Comparison of ENCODE assay signal across 12 cellular contexts in the genomic region with DNA sequence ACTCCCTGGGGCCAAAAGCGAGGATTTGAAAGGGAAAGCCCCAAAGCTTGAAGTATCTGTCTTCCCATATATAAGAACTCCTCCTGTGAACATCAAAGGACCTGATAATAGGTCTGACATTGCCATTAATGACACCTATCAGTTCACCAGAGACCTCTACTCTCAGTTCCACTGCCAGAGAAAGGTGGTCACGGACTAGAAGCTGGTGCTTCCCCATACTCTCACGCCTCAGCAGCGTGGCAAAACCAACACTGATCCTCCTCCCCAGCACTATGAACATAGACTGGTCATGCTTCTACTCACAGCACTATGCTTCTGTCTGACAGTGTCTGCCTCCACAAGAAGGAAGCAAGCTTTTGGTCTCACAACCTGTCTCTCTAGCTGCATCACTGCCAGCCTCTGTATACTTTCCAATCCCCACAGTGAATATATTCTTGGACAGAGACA. TPM values are rescaled to one million over a fixed set of nuclear protein-coding genes. Genes with fewer than 3 reads are reported as not detected.
DNase-seq lines count a peak whose midpoint lies in the region; ATAC-seq lines count a peak whose summit lies in the region.
"Had no signal": no experiment of that assay in that cellular context is flagged by ENCODE, and none has a peak within 500 bp of the region (broad histone marks: within the 10 kb centered on the region; RNA-seq: fewer than 3 reads in every experiment).

No MANE protein-coding gene starts in this region.

- peak; percentile 40 for DNase-seq in stimulated activated naive B cell treated with anti-CD40 and anti-IgM and Interleukin-4, amounts not matched to agents 10 μg/mL and 1 μg/mL and 100 μg/mL, for 72 hours
- DNase-seq in activated effector memory CD4-positive, alpha-beta T cell treated with anti-CD3 and anti-CD28 coated beads, Interleukin-2, amount 50 U/mL, for 16 hours, result no peak
- no peak for DNase-seq in AG08396 (ENCODE audit: low spot score)
- no peak for DNase-seq in activated T-cell treated with anti-CD3 and anti-CD28 coated beads, Interleukin-2, amount 50 U/mL, for 4 hours
- DNase-seq: activated naive CD4-positive, alpha-beta T cell treated with anti-CD3 and anti-CD28 coated beads for 36 hours; foreskin fibroblast had no signal

- peaks cover 0 to 3% of the 10 kb centered on the region in 2 donors for H3K9me3 Mint-ChIP-seq in stimulated activated naive B cell treated with anti-CD40 and anti-IgM and Interleukin-4, amounts not matched to agents 10 μg/mL and 1 μg/mL and 100 μg/mL, for 72 hours
- H3K9me3 Mint-ChIP-seq in activated T-cell treated with anti-CD3 and anti-CD28 coated beads, Interleukin-2, amount 50 U/mL, for 4 hours, result no peaks in the 10 kb centered on the region
- H3K9me3 Mint-ChIP-seq: activated naive CD4-positive, alpha-beta T cell treated with anti-CD3 and anti-CD28 coated beads for 36 hours; GM23338; WTC11 had no signal

- ATAC-seq in GM19025 (IDR thresholded peaks at IDR 0.05; ENCODE audit: low read depth, unreplicated experiment), result peak; percentile 93
- ATAC-seq in GM21723 (IDR thresholded peaks at IDR 0.05; ENCODE audit: unreplicated experiment), result peak; percentile 95
- ATAC-seq in HG03135 (IDR thresholded peaks at IDR 0.05; ENCODE audit: unreplicated experiment), result peak; percentile 91
- peak; percentile 99 to 100 for ATAC-seq in stimulated activated naive B cell treated with anti-CD40 and anti-IgM and Interleukin-4, amounts not matched to agents 10 μg/mL and 1 μg/mL and 100 μg/mL, for 72 hours (replicated peaks)
- ATAC-seq in activated T-cell treated with anti-CD3 and anti-CD28 coated beads, Interleukin-2, amount 50 U/mL, for 4 hours, result no peak
- ATAC-seq: GM23338, WTC11 had no signal

- no peaks in the 10 kb centered on the region for H3K36me3 Mint-ChIP-seq in stimulated activated naive B cell treated with anti-CD40 and anti-IgM and Interleukin-4, amounts not matched to agents 10 μg/mL and 1 μg/mL and 100 μg/mL, for 72 hours
- H3K36me3 Mint-ChIP-seq in activated T-cell treated with anti-CD3 and anti-CD28 coated beads, Interleukin-2, amount 50 U/mL, for 4 hours (ENCODE audit: insufficient read depth), result no peaks in the 10 kb centered on the region
- H3K36me3 Mint-ChIP-seq: WTC11 had no signal

- H3K4me1 Mint-ChIP-seq in stimulated activated naive B cell treated with anti-CD40 and anti-IgM and Interleukin-4, amounts not matched to agents 10 μg/mL and 1 μg/mL and 100 μg/mL, for 72 hours, result peaks cover 7 to 11% of the 10 kb centered on the region in 2 donors
- H3K4me1 Mint-ChIP-seq in activated T-cell treated with anti-CD3 and anti-CD28 coated beads, Interleukin-2, amount 50 U/mL, for 4 hours (ENCODE audit: low read depth), result no peaks in the 10 kb centered on the region

- no peak overlapping the region for H3K27ac Mint-ChIP-seq in stimulated activated naive B cell treated with anti-CD40 and anti-IgM and Interleukin-4, amounts not matched to agents 10 μg/mL and 1 μg/mL and 100 μg/mL, for 72 hours
- H3K27ac Mint-ChIP-seq: activated naive CD4-positive, alpha-beta T cell treated with anti-CD3 and anti-CD28 coated beads for 36 hours; GM23338; WTC11 had no signal

- H3K4me3 Mint-ChIP-seq in stimulated activated naive B cell treated with anti-CD40 and anti-IgM and Interleukin-4, amounts not matched to agents 10 μg/mL and 1 μg/mL and 100 μg/mL, for 72 hours, result no peak overlapping the region
- no peak overlapping the region for H3K4me3 Mint-ChIP-seq in activated T-cell treated with anti-CD3 and anti-CD28 coated beads, Interleukin-2, amount 50 U/mL, for 4 hours
- H3K4me3 Mint-ChIP-seq: activated naive CD4-positive, alpha-beta T cell treated with anti-CD3 and anti-CD28 coated beads for 36 hours; GM23338; WTC11 had no signal

- peaks cover 28% of the 10 kb centered on the region in 2 donors for H3K27me3 Mint-ChIP-seq in stimulated activated naive B cell treated with anti-CD40 and anti-IgM and Interleukin-4, amounts not matched to agents 10 μg/mL and 1 μg/mL and 100 μg/mL, for 72 hours
- H3K27me3 Mint-ChIP-seq in activated T-cell treated with anti-CD3 and anti-CD28 coated beads, Interleukin-2, amount 50 U/mL, for 4 hours (ENCODE audit: low read depth), result peaks cover 23% of the 10 kb centered on the region

RNA-seq across cellular contexts. Expression of a gene that starts 37.9 kb away (rescaled TPM):
- total RNA-seq in activated T-cell treated with anti-CD3 and anti-CD28 coated beads, Interleukin-2, amount 50 U/mL, for 4 hours, result under 1 TPM; 0.16 to 0.30 (median 0.23) TPM
- total RNA-seq: activated naive CD4-positive, alpha-beta T cell treated with anti-CD3 and anti-CD28 coated beads for 36 hours; LHCN-M2 had no signal

Comparison
In these comparisons a context has a peak if more than half of its experiments do, and no peak if none do; other contexts are left out.
1. ATAC-seq: peak in GM19025 (single experiment), GM21723 (single experiment), HG03135 (single experiment) and stimulated activated naive B cell treated with anti-CD40 and anti-IgM and Interleukin-4, amounts not matched to agents 10 μg/mL and 1 μg/mL and 100 μg/mL, for 72 hours (2 of 2); none in activated T-cell treated with anti-CD3 and anti-CD28 coated beads, Interleukin-2, amount 50 U/mL, for 4 hours (0 of 2).